Comparison of ENCODE assay signal across 1 cellular context in the genomic region with DNA sequence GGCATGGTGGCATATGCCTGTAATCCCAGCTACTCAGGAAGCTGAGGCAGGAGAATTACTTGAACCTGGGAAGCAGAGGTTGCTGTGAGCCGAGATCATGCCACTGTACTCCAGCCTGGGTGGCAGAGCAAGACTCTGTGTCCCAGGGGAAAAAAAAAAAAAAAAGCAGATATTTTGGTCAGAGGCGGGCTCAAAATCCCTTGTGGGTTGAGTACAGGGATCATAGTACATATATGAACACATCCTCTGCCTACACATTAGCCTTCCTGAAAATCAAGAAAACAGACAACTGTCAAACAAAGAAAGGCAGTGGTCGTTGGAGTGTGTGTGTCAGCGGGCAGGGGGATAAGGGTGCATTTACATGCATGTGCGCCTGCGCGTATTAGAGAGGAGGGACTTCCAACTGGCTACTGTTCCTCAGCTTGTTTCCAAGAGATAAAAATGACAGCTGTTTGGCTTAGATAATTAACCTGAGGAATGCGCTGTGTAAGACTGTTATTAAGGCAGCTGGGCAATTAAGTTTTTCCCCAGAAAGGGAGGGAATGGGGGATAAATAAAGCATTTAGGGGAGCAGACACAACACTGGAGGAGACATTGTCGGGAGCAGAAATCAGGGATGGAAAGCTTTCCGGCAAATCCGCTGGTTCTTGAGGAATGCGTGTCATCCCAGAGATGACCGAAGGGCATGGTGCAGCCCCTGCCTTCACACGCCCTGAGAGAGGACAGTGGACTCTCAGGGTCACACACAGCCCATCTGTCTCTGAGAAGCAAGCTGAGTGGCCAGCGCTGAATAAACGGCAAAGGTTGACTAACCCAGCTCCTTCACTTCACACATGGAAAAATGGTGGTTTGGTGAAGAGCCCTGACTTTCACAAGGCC.
TF ChIP-seq lines count a peak whose summit lies in the region.

No MANE protein-coding gene starts in this region.

TF ChIP-seq in K562, 482 proteins besides CTCF, POLR2A, EP300 and RAD21 (continued from another document):
- TF ChIP-seq CGGBP1 (CRISPR knock-in tag; IDR thresholded peaks at IDR 0.05) (no peak), ETV5 (CRISPR knock-in tag; IDR thresholded peaks at IDR 0.05; ENCODE audit: low read depth) (no peak), IRF2 (CRISPR knock-in tag; IDR thresholded peaks at IDR 0.05) (no peak), ZNF445 (CRISPR knock-in tag; IDR thresholded peaks at IDR 0.05; ENCODE audit: low read depth) (0 out of 2 replicates have a peak, but pooled peaks have one; percentile 20), DNMT1 (IDR thresholded peaks at IDR 0.05) (0 out of 2 replicates have a peak, but pooled peaks have one; percentile 23), NONO (IDR thresholded peaks at IDR 0.05; ENCODE audit: low read depth in 2 of 2, low read length in 1 of 2) (peak in 1 of 2 experiments; percentile 87; a peak in 2 of 4 replicates), E4F1 (CRISPR knock-in tag; IDR thresholded peaks at IDR 0.05; ENCODE audit: borderline replicate concordance) (no peak), STAT5A (IDR thresholded peaks at IDR 0.05; ENCODE audit: borderline replicate concordance, low read length) (peak; percentile 70), CCAR2 (IDR thresholded peaks at IDR 0.05; ENCODE audit: low read depth, low read length) (no peak), KLF1 (tag; IDR thresholded peaks at IDR 0.05) (no peak), MAFK (IDR thresholded peaks at IDR 0.05; ENCODE audit: low read length) (peak; percentile 45; the same call in 1 of the 2 replicates)
- TF ChIP-seq, protein P1, sequence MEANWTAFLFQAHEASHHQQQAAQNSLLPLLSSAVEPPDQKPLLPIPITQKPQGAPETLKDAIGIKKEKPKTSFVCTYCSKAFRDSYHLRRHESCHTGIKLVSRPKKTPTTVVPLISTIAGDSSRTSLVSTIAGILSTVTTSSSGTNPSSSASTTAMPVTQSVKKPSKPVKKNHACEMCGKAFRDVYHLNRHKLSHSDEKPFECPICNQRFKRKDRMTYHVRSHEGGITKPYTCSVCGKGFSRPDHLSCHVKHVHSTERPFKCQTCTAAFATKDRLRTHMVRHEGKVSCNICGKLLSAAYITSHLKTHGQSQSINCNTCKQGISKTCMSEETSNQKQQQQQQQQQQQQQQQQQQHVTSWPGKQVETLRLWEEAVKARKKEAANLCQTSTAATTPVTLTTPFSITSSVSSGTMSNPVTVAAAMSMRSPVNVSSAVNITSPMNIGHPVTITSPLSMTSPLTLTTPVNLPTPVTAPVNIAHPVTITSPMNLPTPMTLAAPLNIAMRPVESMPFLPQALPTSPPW (CRISPR knock-in tag; IDR thresholded peaks at IDR 0.05): peak; percentile 69
TF ChIP-seq in K562: peak in this region for 129.
